8 cellular contexts compared by ENCODE assay signal in the genomic region with DNA sequence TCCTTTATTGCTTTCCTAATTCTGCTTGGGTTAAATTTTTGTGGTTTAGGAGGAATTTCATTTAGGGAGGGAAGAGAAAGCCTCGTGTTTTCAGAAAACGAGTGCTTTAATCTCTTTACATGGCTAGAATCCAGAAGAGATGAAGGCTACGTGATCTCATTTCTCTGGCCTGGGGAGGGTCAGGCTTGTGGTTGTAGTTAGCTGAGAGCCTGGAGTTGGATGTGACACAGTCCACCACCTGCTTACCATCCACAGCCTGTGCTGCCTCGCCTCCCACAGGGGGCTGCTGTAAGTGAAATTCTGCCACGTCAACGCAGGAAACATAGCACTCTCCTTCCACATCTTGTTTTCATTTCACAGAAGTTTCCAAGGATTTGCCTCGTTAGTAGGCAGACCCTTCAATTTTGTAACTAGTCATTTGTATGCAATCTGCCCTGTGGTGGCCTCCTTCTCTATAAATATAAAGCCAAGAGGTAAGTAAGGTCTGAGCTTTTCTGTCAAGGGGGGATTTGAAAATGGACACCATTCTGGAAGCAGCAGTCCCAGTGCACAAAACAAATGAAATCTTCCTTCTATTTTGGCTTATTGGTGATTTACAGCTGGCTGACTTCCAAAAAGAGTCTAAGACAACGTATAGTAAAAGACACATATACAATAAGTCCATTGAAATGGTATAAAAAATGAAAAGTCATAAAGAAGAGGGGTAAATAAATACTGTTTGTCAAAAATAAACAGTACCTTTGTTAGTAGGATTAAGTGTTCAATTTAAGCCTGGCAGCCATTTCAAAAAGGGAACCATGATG. TPM values are rescaled to one million over a fixed set of nuclear protein-coding genes. Genes with fewer than 3 reads are reported as not detected.
DNase-seq lines count a peak whose midpoint lies in the region; ATAC-seq and TF ChIP-seq lines count a peak whose summit lies in the region.

No MANE protein-coding gene starts in this region.

- H3K9me3 Mint-ChIP-seq in osteocyte (ENCODE audit: unreplicated experiment): no peaks in the 10 kb centered on the region

- no peak for TF ChIP-seq CTCF in osteocyte (IDR thresholded peaks at IDR 0.05)

- H3K27me3 Mint-ChIP-seq in osteocyte (ENCODE audit: unreplicated experiment): peaks cover 2% of the 10 kb centered on the region

- peak overlapping the region; percentile 56 for H3K4me3 Mint-ChIP-seq in osteocyte (ENCODE audit: unreplicated experiment)

- H3K27ac ChIP-seq in epithelial cell of prostate: peak overlapping the region; percentile 51

- DNase-seq in COLO668 (lab: John Stamatoyannopoulos, UW; ENCODE audit: unreplicated experiment) (peak; percentile 5), NCI-H748 treated with DMSO at 0.1 percent for 48 hours (lab: John Stamatoyannopoulos, UW) (peak; percentile 29), epithelial cell of prostate (ENCODE audit: low read depth, low spot score) (no peak), osteocyte (ENCODE audit: extremely low spot score, unreplicated experiment) (no peak), ecto neural progenitor cell (ENCODE audit: low spot score) (no peak)

- ATAC-seq in HG02938 (IDR thresholded peaks at IDR 0.05; ENCODE audit: unreplicated experiment) (no peak), HG03175 (IDR thresholded peaks at IDR 0.05; ENCODE audit: unreplicated experiment) (no peak)
- ATAC-seq in activated CD4-positive, CD25-positive, alpha-beta regulatory T cell treated with anti-CD3 and anti-CD28 coated beads, Interleukin-2, amount 50 U/mL, for 24 hours: no peak

- H3K4me1 Mint-ChIP-seq in osteocyte (ENCODE audit: unreplicated experiment): peaks cover 51% of the 10 kb centered on the region

- H3K27ac Mint-ChIP-seq in osteocyte (ENCODE audit: unreplicated experiment): peak overlapping the region; percentile 90

- H3K36me3 Mint-ChIP-seq in osteocyte (ENCODE audit: unreplicated experiment): no peaks in the 10 kb centered on the region

RNA-seq across cellular contexts. Expression of a gene that starts 3.4 kb away (rescaled TPM):
- 6.5 and 7.8 TPM in 2 replicates for total RNA-seq in osteocyte

RNA-seq across cellular contexts. Expression of a gene that starts 43.0 kb away (rescaled TPM):
- 18.0 and 19.2 TPM in 2 replicates for total RNA-seq in osteocyte

Comparison
In these comparisons a context has a peak if more than half of its experiments do, and no peak if none do; other contexts are left out.
1. DNase-seq: peak in COLO668 (single experiment) and NCI-H748 treated with DMSO at 0.1 percent for 48 hours (single experiment); none in epithelial cell of prostate (single experiment), osteocyte (single experiment) and ecto neural progenitor cell (single experiment).